ENCODE assay signal across 8 cellular contexts in genomic region chr11:96235725-96236124, GRCh38.
DNase-seq lines count a peak whose midpoint lies in the region; ATAC-seq lines count a peak whose summit lies in the region.

No MANE protein-coding gene starts in this region.

- H3K27me3 Mint-ChIP-seq in activated T-cell treated with anti-CD3 and anti-CD28 coated beads, Interleukin-2, amount 50 U/mL, for 4 hours (ENCODE audit: low read depth): no peaks in the 10 kb centered on the region
- H3K27me3 Mint-ChIP-seq in CD8-positive, alpha-beta memory T cell: no peaks in the 10 kb centered on the region

- H3K27ac ChIP-seq in CD8-positive, alpha-beta memory T cell (ENCODE audit: low read depth, low read length): no peak overlapping the region

- peaks cover 42% of the 10 kb centered on the region for H3K4me1 ChIP-seq in CD8-positive, alpha-beta memory T cell (ENCODE audit: insufficient read depth, low read length)

- no peaks in the 10 kb centered on the region for H3K9me3 ChIP-seq in CD8-positive, alpha-beta memory T cell (ENCODE audit: low read length)

- H3K36me3 Mint-ChIP-seq in activated T-cell treated with anti-CD3 and anti-CD28 coated beads, Interleukin-2, amount 50 U/mL, for 4 hours (ENCODE audit: insufficient read depth): peaks cover 18% of the 10 kb centered on the region
- H3K36me3 Mint-ChIP-seq in CD8-positive, alpha-beta memory T cell: peaks cover 1 to 18% (median 9%) of the 10 kb centered on the region in 3 donors

- H3K4me3 ChIP-seq in CD8-positive, alpha-beta memory T cell (ENCODE audit: low read length): no peak overlapping the region

- peak overlapping the region; percentile 54 for H3K4me3 Mint-ChIP-seq in activated T-cell treated with anti-CD3 and anti-CD28 coated beads, Interleukin-2, amount 50 U/mL, for 4 hours
- H3K4me3 Mint-ChIP-seq in CD8-positive, alpha-beta memory T cell: peak overlapping the region in 1 of 7 donors; percentile 8

- H3K36me3 ChIP-seq in CD8-positive, alpha-beta memory T cell (ENCODE audit: insufficient read depth, low read length): no peaks in the 10 kb centered on the region

- no peaks in the 10 kb centered on the region for H3K9me3 Mint-ChIP-seq in activated T-cell treated with anti-CD3 and anti-CD28 coated beads, Interleukin-2, amount 50 U/mL, for 4 hours
- H3K9me3 Mint-ChIP-seq in CD8-positive, alpha-beta memory T cell: no peaks in the 10 kb centered on the region

- H3K27me3 ChIP-seq in CD8-positive, alpha-beta memory T cell (ENCODE audit: insufficient read depth, low read length, poor library complexity, severe bottlenecking): no peaks in the 10 kb centered on the region

- DNase-seq in activated T-cell treated with anti-CD3 and anti-CD28 coated beads, Interleukin-2, amount 50 U/mL, for 4 hours: peak; percentile 15
- peak; percentile 56 to 60 for DNase-seq in stimulated activated CD4-positive, alpha-beta T cell treated with anti-CD3 and anti-CD28 coated beads, Interleukin-2, amount 100 ng/mL, for 24 hours
- DNase-seq in NOMO-1 (lab: John Stamatoyannopoulos, UW; ENCODE audit: unreplicated experiment in 2 of 2) (no peak), mucosa of gallbladder (ENCODE audit: low spot score) (no peak), putamen (ENCODE audit: low spot score) (no peak)
- DNase-seq in CD8-positive, alpha-beta memory T cell: no peak

- POLR2A ChIA-PET in CD8-positive, alpha-beta memory T cell (lab: Charles Lee): no interaction called here

- peak overlapping the region in 2 of 8 donors; percentile 15 to 80 for H3K27ac Mint-ChIP-seq in CD8-positive, alpha-beta memory T cell

- CTCF ChIA-PET in CD8-positive, alpha-beta memory T cell (lab: Charles Lee): interaction anchor here (2.3 kb wide), 1 partner anchor 108 kb away, joined by 10 read pairs; the partner anchor contains the start of gene MAML2

- peaks cover 43% of the 10 kb centered on the region for H3K4me1 Mint-ChIP-seq in activated T-cell treated with anti-CD3 and anti-CD28 coated beads, Interleukin-2, amount 50 U/mL, for 4 hours (ENCODE audit: low read depth)
- peaks cover 23 to 42% (median 24%) of the 10 kb centered on the region in 3 donors for H3K4me1 Mint-ChIP-seq in CD8-positive, alpha-beta memory T cell

- peak; percentile 89 for ATAC-seq in GM18909 (IDR thresholded peaks at IDR 0.05; ENCODE audit: poor library complexity, unreplicated experiment)
- peak; percentile 87 for ATAC-seq in HG02763 (IDR thresholded peaks at IDR 0.05; ENCODE audit: unreplicated experiment)
- ATAC-seq in activated T-cell treated with anti-CD3 and anti-CD28 coated beads, Interleukin-2, amount 50 U/mL, for 4 hours: peak; percentile 94 to 96

Comparison
In these comparisons a context has a peak if more than half of its experiments do, and no peak if none do; other contexts are left out.
1. DNase-seq: peak in activated T-cell treated with anti-CD3 and anti-CD28 coated beads, Interleukin-2, amount 50 U/mL, for 4 hours (single experiment) and stimulated activated CD4-positive, alpha-beta T cell treated with anti-CD3 and anti-CD28 coated beads, Interleukin-2, amount 100 ng/mL, for 24 hours (2 of 2); none in NOMO-1 (0 of 2), mucosa of gallbladder (single experiment), CD8-positive, alpha-beta memory T cell (0 of 5) and putamen (single experiment).
2. Peak in every context shown above with its lines, with median percentiles within 50 percentile points of each other: ATAC-seq.